In genomic region chr12:121404734-121405133, GRCh38 we compare ENCODE assay signal across 10 cellular contexts. TPM values are rescaled to one million over a fixed set of nuclear protein-coding genes. Genes with fewer than 3 reads are reported as not detected.
DNase-seq lines count a peak whose midpoint lies in the region; ATAC-seq and TF ChIP-seq lines count a peak whose summit lies in the region.
"Had no signal": no experiment of that assay in that cellular context is flagged by ENCODE, and none has a peak within 500 bp of the region (broad histone marks: within the 10 kb centered on the region; RNA-seq: fewer than 3 reads in every experiment).

No MANE protein-coding gene starts in this region.

- TF ChIP-seq POLR2A in gastrocnemius medialis (IDR thresholded peaks at IDR 0.05), result no peak

- TF ChIP-seq CTCF in gastrocnemius medialis (IDR thresholded peaks at IDR 0.05 in 4 of 5, conservative IDR thresholded peaks at IDR 0.05 in 1 of 5), result no peak

- H3K27ac ChIP-seq in gastrocnemius medialis, result peak overlapping the region; percentile 97 to 99 (median 98)

- DNase-seq in DMS 273 (lab: John Stamatoyannopoulos, UW; ENCODE audit: unreplicated experiment) (peak; percentile 54), DMS 273 treated with DMSO at 0.1 percent for 48 hours (lab: John Stamatoyannopoulos, UW) (no peak), NCI-H2171 treated with DMSO at 0.1 percent for 48 hours (lab: John Stamatoyannopoulos, UW) (peak; percentile 82), astrocyte of the hippocampus (ENCODE audit: low read depth, low spot score) (peak; percentile 18), gastrocnemius medialis (peak; percentile 29 to 34), mesenteric fat pad (ENCODE audit: low spot score) (no peak), iPS-NIHi7 (ENCODE audit: extremely low spot score) (no peak)
- DNase-seq in stimulated activated naive B cell treated with anti-CD40 and anti-IgM and Interleukin-4, amounts not matched to agents 10 μg/mL and 1 μg/mL and 100 μg/mL, for 72 hours, result no peak
- DNase-seq: T1000 had no signal

- ATAC-seq in gastrocnemius medialis, result no peak
- ATAC-seq in stimulated activated naive B cell treated with anti-CD40 and anti-IgM and Interleukin-4, amounts not matched to agents 10 μg/mL and 1 μg/mL and 100 μg/mL, for 72 hours (replicated peaks), result no peak
- ATAC-seq: naive thymus-derived CD4-positive, alpha-beta T cell had no signal

- H3K9me3 ChIP-seq in gastrocnemius medialis, result no peaks in the 10 kb centered on the region

- no peak overlapping the region for H3K4me3 Mint-ChIP-seq in stimulated activated naive B cell treated with anti-CD40 and anti-IgM and Interleukin-4, amounts not matched to agents 10 μg/mL and 1 μg/mL and 100 μg/mL, for 72 hours
- H3K4me3 Mint-ChIP-seq: naive thymus-derived CD4-positive, alpha-beta T cell had no signal

- H3K36me3 Mint-ChIP-seq in stimulated activated naive B cell treated with anti-CD40 and anti-IgM and Interleukin-4, amounts not matched to agents 10 μg/mL and 1 μg/mL and 100 μg/mL, for 72 hours, result peaks cover 31 to 40% of the 10 kb centered on the region in 2 donors

- H3K27me3 ChIP-seq in gastrocnemius medialis, result no peaks in the 10 kb centered on the region

- intact Hi-C loops in gastrocnemius medialis (cut with DNase I; ENCODE audit: low total_unique reads), result loop anchor here (10.0 kb wide), 1 partner anchor 870 kb away; the partner anchor contains the start of gene RNF10

- no peak overlapping the region for H3K4me3 ChIP-seq in gastrocnemius medialis

- H3K36me3 ChIP-seq in gastrocnemius medialis, result peaks cover 0 to 5% of the 10 kb centered on the region in 2 donors

- peaks cover 18 to 23% of the 10 kb centered on the region in 2 donors for H3K4me1 Mint-ChIP-seq in stimulated activated naive B cell treated with anti-CD40 and anti-IgM and Interleukin-4, amounts not matched to agents 10 μg/mL and 1 μg/mL and 100 μg/mL, for 72 hours

- peaks cover 45 to 50% of the 10 kb centered on the region in 2 donors for H3K4me1 ChIP-seq in gastrocnemius medialis

- in situ Hi-C loops in gastrocnemius medialis (cut with MboI; ENCODE audit: low sequenced_read_pairs in 4 of 4), result no loop called here

- no peaks in the 10 kb centered on the region for H3K9me3 Mint-ChIP-seq in stimulated activated naive B cell treated with anti-CD40 and anti-IgM and Interleukin-4, amounts not matched to agents 10 μg/mL and 1 μg/mL and 100 μg/mL, for 72 hours

- no peaks in the 10 kb centered on the region for H3K27me3 Mint-ChIP-seq in stimulated activated naive B cell treated with anti-CD40 and anti-IgM and Interleukin-4, amounts not matched to agents 10 μg/mL and 1 μg/mL and 100 μg/mL, for 72 hours
- H3K27me3 Mint-ChIP-seq: naive thymus-derived CD4-positive, alpha-beta T cell had no signal

- no peak overlapping the region for H3K27ac Mint-ChIP-seq in stimulated activated naive B cell treated with anti-CD40 and anti-IgM and Interleukin-4, amounts not matched to agents 10 μg/mL and 1 μg/mL and 100 μg/mL, for 72 hours

RNA-seq across cellular contexts. Expression of gene RNF34, which starts 4.8 kb away (rescaled TPM):
- total RNA-seq in gastrocnemius medialis (10 to 100 TPM; 32.3 to 57.1 (median 46.2) TPM), mesenteric fat pad (26.3 TPM)

RNA-seq across cellular contexts. Expression of gene ANAPC5, which starts 52.5 kb away (rescaled TPM):
- total RNA-seq in gastrocnemius medialis, result 100 to 1,000 TPM in 1 of 4 donors, 10 to 100 TPM in 3; 84.1 to 128 (median 91.8) TPM
- 80.9 TPM for total RNA-seq in mesenteric fat pad

Comparison
In these comparisons a context has a peak if more than half of its experiments do, and no peak if none do; other contexts are left out.
1. DNase-seq: peak in DMS 273 (single experiment), NCI-H2171 treated with DMSO at 0.1 percent for 48 hours (single experiment), astrocyte of the hippocampus (single experiment) and gastrocnemius medialis (2 of 2); none in DMS 273 treated with DMSO at 0.1 percent for 48 hours (single experiment), stimulated activated naive B cell treated with anti-CD40 and anti-IgM and Interleukin-4, amounts not matched to agents 10 μg/mL and 1 μg/mL and 100 μg/mL, for 72 hours (single experiment), mesenteric fat pad (single experiment) and iPS-NIHi7 (single experiment).